In the genomic region with DNA sequence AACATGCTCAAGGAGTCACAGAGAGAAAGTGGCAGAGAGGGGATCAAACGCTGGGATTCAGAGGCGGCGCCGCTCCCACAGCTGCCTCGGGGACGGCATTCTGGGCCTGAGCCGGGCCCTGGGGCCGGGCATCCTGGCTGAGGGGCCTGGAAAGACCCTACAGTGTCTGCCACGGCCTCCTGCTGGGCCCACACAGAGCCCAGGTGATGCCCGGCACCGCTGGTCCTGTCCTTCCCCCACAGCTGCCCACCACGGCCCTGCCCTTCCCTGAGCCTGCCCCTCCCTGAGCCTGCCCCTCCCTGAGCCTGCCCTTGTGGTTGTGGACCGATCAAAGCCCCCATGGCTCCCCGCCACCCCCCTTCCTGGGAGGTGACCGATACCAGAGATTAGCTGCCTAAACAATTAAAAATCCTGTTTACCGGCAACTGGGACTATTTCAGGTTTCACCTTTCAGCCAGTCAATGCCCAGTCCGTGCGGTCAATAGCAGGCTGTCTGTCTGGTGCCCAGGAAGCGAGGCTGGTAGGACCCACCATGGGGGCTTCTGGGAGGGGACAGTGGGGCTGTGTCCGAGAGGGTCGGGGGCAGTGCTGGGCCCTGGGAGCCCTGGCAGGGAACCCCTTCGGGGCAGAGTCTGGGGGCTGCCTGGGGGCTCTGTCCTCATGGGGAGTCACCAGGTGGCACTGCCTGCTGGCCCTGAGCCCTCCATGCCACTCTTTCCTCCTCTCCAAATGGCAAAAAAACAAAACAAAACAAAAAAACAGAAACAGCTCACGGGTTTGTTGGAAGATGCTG, we compare ENCODE assay signal across 25 cellular contexts. TPM values are rescaled to one million over a fixed set of nuclear protein-coding genes. Genes with fewer than 3 reads are reported as not detected.
"Had no signal": no experiment of that assay in that cellular context is flagged by ENCODE, and none has a peak within 500 bp of the region (broad histone marks: within the 10 kb centered on the region; RNA-seq: fewer than 3 reads in every experiment).

No MANE protein-coding gene starts in this region.

- H3K36me3 Mint-ChIP-seq: activated naive CD4-positive, alpha-beta T cell treated with anti-CD3 and anti-CD28 coated beads, Interleukin-2, amount 10 ng/mL, durations not matched to agents 7 days and 5 days; activated naive CD8-positive, alpha-beta T cell treated with anti-CD3 and anti-CD28 coated beads, Interleukin-2, amount 10 ng/mL, durations not matched to agents 7 days and 5 days; brain; naive B cell had no signal

- H3K9me3 Mint-ChIP-seq: activated CD4-positive, alpha-beta memory T cell treated with anti-CD3 and anti-CD28 coated beads, Interleukin-2, amount 10 ng/mL, durations not matched to agents 7 days and 5 days; activated CD4-positive, alpha-beta T cell treated with anti-CD3 and anti-CD28 coated beads, Interleukin-2, amount 10 ng/mL, durations not matched to agents 7 days and 5 days; activated naive CD4-positive, alpha-beta T cell treated with anti-CD3 and anti-CD28 coated beads, Interleukin-2, amount 10 ng/mL, durations not matched to agents 7 days and 5 days; activated naive CD8-positive, alpha-beta T cell treated with anti-CD3 and anti-CD28 coated beads, Interleukin-2, amount 10 ng/mL, durations not matched to agents 7 days and 5 days; activated T-cell treated with anti-CD3 and anti-CD28 coated beads, Interleukin-2, amount 50 U/mL, for 24 hours; naive B cell; T-helper 2 cell treated with Interferon-gamma antibody and Interleukin-4, amounts not matched to agents 5 μg/mL and 100 μg/mL, for 36 hours had no signal

- H3K27ac Mint-ChIP-seq: activated CD4-positive, alpha-beta memory T cell treated with anti-CD3 and anti-CD28 coated beads, Interleukin-2, amount 10 ng/mL, durations not matched to agents 7 days and 5 days; activated naive CD4-positive, alpha-beta T cell treated with anti-CD3 and anti-CD28 coated beads, Interleukin-2, amount 10 ng/mL, durations not matched to agents 7 days and 5 days; activated naive CD8-positive, alpha-beta T cell treated with anti-CD3 and anti-CD28 coated beads, Interleukin-2, amount 10 ng/mL, durations not matched to agents 7 days and 5 days; activated T-cell treated with anti-CD3 and anti-CD28 coated beads, Interleukin-2, amount 50 U/mL, for 24 hours; naive B cell; T-helper 2 cell treated with Interferon-gamma antibody and Interleukin-4, amounts not matched to agents 5 μg/mL and 100 μg/mL, for 36 hours had no signal

- H3K4me3 Mint-ChIP-seq: activated CD4-positive, alpha-beta memory T cell treated with anti-CD3 and anti-CD28 coated beads, Interleukin-2, amount 10 ng/mL, durations not matched to agents 7 days and 5 days; activated CD4-positive, alpha-beta T cell treated with anti-CD3 and anti-CD28 coated beads, Interleukin-2, amount 10 ng/mL, durations not matched to agents 7 days and 5 days; activated naive CD4-positive, alpha-beta T cell treated with anti-CD3 and anti-CD28 coated beads, Interleukin-2, amount 10 ng/mL, durations not matched to agents 7 days and 5 days; activated naive CD8-positive, alpha-beta T cell treated with anti-CD3 and anti-CD28 coated beads, Interleukin-2, amount 10 ng/mL, durations not matched to agents 7 days and 5 days; activated T-cell treated with anti-CD3 and anti-CD28 coated beads, Interleukin-2, amount 50 U/mL, for 24 hours; brain; naive B cell; T-helper 2 cell treated with Interferon-gamma antibody and Interleukin-4, amounts not matched to agents 5 μg/mL and 100 μg/mL, for 36 hours had no signal

- H3K27me3 Mint-ChIP-seq: activated CD4-positive, alpha-beta T cell treated with anti-CD3 and anti-CD28 coated beads, Interleukin-2, amount 10 ng/mL, durations not matched to agents 7 days and 5 days; activated naive CD8-positive, alpha-beta T cell treated with anti-CD3 and anti-CD28 coated beads, Interleukin-2, amount 10 ng/mL, durations not matched to agents 7 days and 5 days; brain had no signal

- ATAC-seq: gastrocnemius medialis, right cardiac atrium had no signal

- DNase-seq: activated CD4-positive, alpha-beta memory T cell treated with anti-CD3 and anti-CD28 coated beads, Interleukin-2, amount 10 ng/mL, durations not matched to agents 7 days and 5 days; activated CD4-positive, alpha-beta T cell treated with anti-CD3 and anti-CD28 coated beads for 1 hour; activated CD4-positive, alpha-beta T cell treated with anti-CD3 and anti-CD28 coated beads, Interleukin-2, amount 10 ng/mL, durations not matched to agents 7 days and 5 days; activated CD8-positive, alpha-beta memory T cell treated with anti-CD3 and anti-CD28 coated beads, Interleukin-2, amount 50 U/mL, for 48 hours; activated gamma-delta T cell; activated naive CD4-positive, alpha-beta T cell treated with anti-CD3 and anti-CD28 coated beads, Interleukin-2, amount 10 ng/mL, durations not matched to agents 7 days and 5 days; activated naive CD8-positive, alpha-beta T cell treated with anti-CD3 and anti-CD28 coated beads, Interleukin-2, amount 10 ng/mL, durations not matched to agents 7 days and 5 days; activated T-cell treated with anti-CD3 and anti-CD28 coated beads, Interleukin-2, amount 50 U/mL, for 24 hours; dorsolateral prefrontal cortex; effector memory CD4-positive, alpha-beta T cell; gastrocnemius medialis; hippocampal formation; left cardiac atrium; left ventricle myocardium superior; naive B cell; right cardiac atrium; spleen; stimulated activated naive CD4-positive, alpha-beta T cell had no signal

- H3K4me1 Mint-ChIP-seq: activated CD4-positive, alpha-beta memory T cell treated with anti-CD3 and anti-CD28 coated beads, Interleukin-2, amount 10 ng/mL, durations not matched to agents 7 days and 5 days; activated CD4-positive, alpha-beta T cell treated with anti-CD3 and anti-CD28 coated beads, Interleukin-2, amount 10 ng/mL, durations not matched to agents 7 days and 5 days; activated naive CD4-positive, alpha-beta T cell treated with anti-CD3 and anti-CD28 coated beads, Interleukin-2, amount 10 ng/mL, durations not matched to agents 7 days and 5 days; activated naive CD8-positive, alpha-beta T cell treated with anti-CD3 and anti-CD28 coated beads, Interleukin-2, amount 10 ng/mL, durations not matched to agents 7 days and 5 days; naive B cell had no signal

RNA-seq across cellular contexts. Expression of gene GATA5, which starts 55.4 kb away (rescaled TPM):
- total RNA-seq: activated CD4-positive, alpha-beta memory T cell treated with anti-CD3 and anti-CD28 coated beads, Interleukin-2, amount 10 ng/mL, durations not matched to agents 7 days and 5 days; activated CD4-positive, alpha-beta T cell treated with anti-CD3 and anti-CD28 coated beads, Interleukin-2, amount 10 ng/mL, durations not matched to agents 7 days and 5 days; activated naive CD8-positive, alpha-beta T cell treated with anti-CD3 and anti-CD28 coated beads, Interleukin-2, amount 10 ng/mL, durations not matched to agents 7 days and 5 days; ascending aorta; cerebellum; epithelial cell of proximal tubule; gastrocnemius medialis; lung microvascular endothelial cell; temporal lobe had no signal
